ENCODE assay signal across 1 cellular context in the genomic region with DNA sequence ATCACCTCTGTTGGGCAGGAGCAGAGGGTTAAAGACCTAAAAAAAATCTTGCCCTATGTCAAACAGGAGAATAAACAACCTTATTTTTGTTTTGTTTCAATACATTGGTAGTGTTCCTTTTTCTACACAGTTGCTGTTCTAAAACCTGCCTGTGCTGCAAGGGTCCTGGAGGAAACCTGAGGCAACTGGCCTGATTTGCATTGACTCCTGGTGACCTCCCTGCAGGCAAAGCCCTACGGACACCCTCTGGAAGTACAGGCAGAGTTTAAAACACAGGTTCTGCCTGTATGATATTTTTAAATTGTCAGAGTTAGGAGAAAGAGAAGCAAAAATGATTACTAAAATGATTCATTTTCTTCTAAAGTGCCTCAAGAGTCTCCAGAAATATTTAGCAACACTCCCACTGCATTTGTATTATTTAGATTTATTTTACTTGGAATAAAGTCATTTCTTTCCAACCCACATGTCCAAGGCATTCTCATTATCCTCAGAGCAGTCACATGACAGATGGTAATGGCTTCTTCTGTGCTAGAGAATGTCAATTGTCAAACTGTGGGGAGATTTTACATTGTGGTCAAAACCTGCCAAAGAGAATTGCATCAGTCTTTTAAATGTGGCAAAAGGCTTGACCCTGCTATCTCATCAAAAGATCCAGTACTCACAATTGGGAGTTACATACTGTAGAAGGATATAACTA.
TF ChIP-seq lines count a peak whose summit lies in the region.

No MANE protein-coding gene starts in this region.

TF ChIP-seq in HEK293T, 16 proteins besides CTCF, POLR2A, EP300 and RAD21 (continued from another document):
- TF ChIP-seq BHLHE40 (IDR thresholded peaks at IDR 0.05; ENCODE audit: borderline replicate concordance) (no peak), SP1 (IDR thresholded peaks at IDR 0.05) (no peak), TARDBP (IDR thresholded peaks at IDR 0.05) (no peak), ZNF384 (IDR thresholded peaks at IDR 0.05) (no peak), LEF1 (IDR thresholded peaks at IDR 0.05; ENCODE audit: borderline replicate concordance) (no peak), NFRKB (IDR thresholded peaks at IDR 0.05) (no peak), FOXM1 (IDR thresholded peaks at IDR 0.05; ENCODE audit: borderline replicate concordance) (no peak), CTBP1 (IDR thresholded peaks at IDR 0.05; ENCODE audit: borderline replicate concordance) (no peak)
- TF ChIP-seq, protein P1, sequence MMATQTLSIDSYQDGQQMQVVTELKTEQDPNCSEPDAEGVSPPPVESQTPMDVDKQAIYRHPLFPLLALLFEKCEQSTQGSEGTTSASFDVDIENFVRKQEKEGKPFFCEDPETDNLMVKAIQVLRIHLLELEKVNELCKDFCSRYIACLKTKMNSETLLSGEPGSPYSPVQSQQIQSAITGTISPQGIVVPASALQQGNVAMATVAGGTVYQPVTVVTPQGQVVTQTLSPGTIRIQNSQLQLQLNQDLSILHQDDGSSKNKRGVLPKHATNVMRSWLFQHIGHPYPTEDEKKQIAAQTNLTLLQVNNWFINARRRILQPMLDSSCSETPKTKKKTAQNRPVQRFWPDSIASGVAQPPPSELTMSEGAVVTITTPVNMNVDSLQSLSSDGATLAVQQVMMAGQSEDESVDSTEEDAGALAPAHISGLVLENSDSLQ (IDR thresholded peaks at IDR 0.05), result no peak
